In genomic region chr15:96561593-96561992, GRCh38 we compare ENCODE assay signal across 33 cellular contexts.
"Had no signal": no experiment of that assay in that cellular context is flagged by ENCODE, and none has a peak within 500 bp of the region (broad histone marks: within the 10 kb centered on the region; RNA-seq: fewer than 3 reads in every experiment).

No MANE protein-coding gene starts in this region.

- H3K4me3 Mint-ChIP-seq: activated CD8-positive, alpha-beta T cell treated with anti-CD3 and anti-CD28 coated beads for 36 hours; activated naive CD8-positive, alpha-beta T cell treated with anti-CD3 and anti-CD28 coated beads for 36 hours; activated T-cell treated with anti-CD3 and anti-CD28 coated beads, Interleukin-2, amount 50 U/mL, for 72 hours; activated T-helper 17 cell treated with anti-CD3 and anti-CD28 coated beads, Interleukin-2, amount 50 U/mL, for 72 hours; central memory CD8-positive, alpha-beta T cell had no signal

- H3K4me3 ChIP-seq: cardiac muscle cell, PC-9, SJCRH30, SK-N-MC had no signal

- H3K4me2 ChIP-seq: KMS-11, PC-9 had no signal

- H3K27ac ChIP-seq: brain microvascular endothelial cell, cardiac muscle cell, KMS-11, PC-9, RWPE1, SJCRH30, SK-N-MC, WERI-Rb-1 had no signal

- H3K27ac Mint-ChIP-seq: activated CD8-positive, alpha-beta T cell treated with anti-CD3 and anti-CD28 coated beads for 36 hours; activated naive CD8-positive, alpha-beta T cell treated with anti-CD3 and anti-CD28 coated beads for 36 hours; activated T-cell treated with anti-CD3 and anti-CD28 coated beads, Interleukin-2, amount 50 U/mL, for 72 hours; activated T-helper 17 cell treated with anti-CD3 and anti-CD28 coated beads, Interleukin-2, amount 50 U/mL, for 72 hours had no signal

- DNase-seq: activated CD4-positive, alpha-beta T cell treated with anti-CD3 and anti-CD28 coated beads for 1 hour; activated CD4-positive, alpha-beta T cell treated with anti-CD3 and anti-CD28 coated beads for 48 hours; activated CD4-positive, alpha-beta T cell treated with anti-CD3 and anti-CD28 coated beads, Interleukin-2, amount 50 U/mL, for 4 hours; activated CD4-positive, CD25-positive, alpha-beta regulatory T cell; activated CD8-positive, alpha-beta T cell treated with anti-CD3 and anti-CD28 coated beads for 36 hours; activated effector memory CD4-positive, alpha-beta T cell treated with anti-CD3 and anti-CD28 coated beads, Interleukin-2, amount 50 U/mL, for 16 hours; activated naive CD4-positive, alpha-beta T cell; activated naive CD4-positive, alpha-beta T cell treated with anti-CD3 and anti-CD28 coated beads, Interleukin-2, amount 50 U/mL, for 16 hours; activated naive CD8-positive, alpha-beta T cell treated with anti-CD3 and anti-CD28 coated beads for 36 hours; activated T-cell treated with anti-CD3 and anti-CD28 coated beads, Interleukin-2, amount 50 U/mL, for 1 hour; activated T-cell treated with anti-CD3 and anti-CD28 coated beads, Interleukin-2, amount 50 U/mL, for 72 hours; amniotic stem cell; aorta; brain microvascular endothelial cell; MM.1S; NCI-H1092; NCI-H1436 treated with DMSO at 0.1 percent for 48 hours; NCI-H1694 treated with DMSO at 0.1 percent for 48 hours; NCI-H2029; NCI-H345; NCI-H524 treated with DMSO at 0.1 percent for 48 hours; PC-9; SJCRH30; T1000; WERI-Rb-1 had no signal

- FAIRE-seq: RCC 7860 had no signal

- H3K36me3 ChIP-seq: brain microvascular endothelial cell, cardiac muscle cell, SJCRH30, WERI-Rb-1 had no signal

- H3K9ac ChIP-seq: KMS-11 had no signal

- ATAC-seq: activated CD8-positive, alpha-beta T cell treated with anti-CD3 and anti-CD28 coated beads for 36 hours; activated T-cell treated with anti-CD3 and anti-CD28 coated beads, Interleukin-2, amount 50 U/mL, for 72 hours; activated T-helper 17 cell treated with anti-CD3 and anti-CD28 coated beads, Interleukin-2, amount 50 U/mL, for 72 hours; Right ventricle myocardium inferior had no signal

- H3K27me3 ChIP-seq: brain microvascular endothelial cell, cardiac muscle cell, SJCRH30 had no signal

- H3K4me1 Mint-ChIP-seq: activated naive CD8-positive, alpha-beta T cell treated with anti-CD3 and anti-CD28 coated beads for 36 hours; activated T-helper 17 cell treated with anti-CD3 and anti-CD28 coated beads, Interleukin-2, amount 50 U/mL, for 72 hours; central memory CD8-positive, alpha-beta T cell had no signal

- H3K27me3 Mint-ChIP-seq: activated CD8-positive, alpha-beta T cell treated with anti-CD3 and anti-CD28 coated beads for 36 hours; activated naive CD8-positive, alpha-beta T cell treated with anti-CD3 and anti-CD28 coated beads for 36 hours; activated T-helper 17 cell treated with anti-CD3 and anti-CD28 coated beads, Interleukin-2, amount 50 U/mL, for 72 hours had no signal

- H2AFZ ChIP-seq: PC-9 had no signal
